ENCODE assay signal across 1 cellular context in genomic region chr20:58894652-58895051, GRCh38.
TF ChIP-seq lines count a peak whose summit lies in the region.

No MANE protein-coding gene starts in this region.

TF ChIP-seq in K562, 482 proteins besides CTCF, POLR2A, EP300 and RAD21 (continued from another document):
- no peak for TF ChIP-seq BDP1 (IDR thresholded peaks at IDR 0.05; ENCODE audit: insufficient read depth, insufficient read length)
TF ChIP-seq in K562: peak in this region for 1.
